ENCODE assay signal across 3 cellular contexts in the genomic region with DNA sequence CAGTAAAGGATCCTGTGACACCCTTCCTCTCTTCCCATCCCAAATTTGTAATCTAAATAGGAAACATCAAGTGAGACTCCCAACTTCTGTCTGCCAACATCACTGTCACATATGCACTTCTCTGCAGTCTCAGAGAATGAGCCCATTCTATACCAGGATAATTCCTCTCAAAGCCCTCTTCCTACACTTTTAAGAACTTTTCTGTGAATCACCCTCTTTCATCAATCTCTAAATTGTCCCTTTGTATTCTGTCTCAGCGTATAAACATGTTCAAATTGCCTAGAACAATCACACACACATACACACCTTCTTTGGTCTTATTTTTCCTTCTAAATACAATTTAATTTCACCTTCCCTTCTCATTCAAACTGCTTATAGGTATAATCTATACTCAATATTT.
"Had no signal": no experiment of that assay in that cellular context is flagged by ENCODE, and none has a peak within 500 bp of the region (broad histone marks: within the 10 kb centered on the region; RNA-seq: fewer than 3 reads in every experiment).

No MANE protein-coding gene starts in this region.

- DNase-seq: H9, HCEC 1CT, IMR-90 had no signal
